ENCODE assay signal across 12 cellular contexts in the genomic region with DNA sequence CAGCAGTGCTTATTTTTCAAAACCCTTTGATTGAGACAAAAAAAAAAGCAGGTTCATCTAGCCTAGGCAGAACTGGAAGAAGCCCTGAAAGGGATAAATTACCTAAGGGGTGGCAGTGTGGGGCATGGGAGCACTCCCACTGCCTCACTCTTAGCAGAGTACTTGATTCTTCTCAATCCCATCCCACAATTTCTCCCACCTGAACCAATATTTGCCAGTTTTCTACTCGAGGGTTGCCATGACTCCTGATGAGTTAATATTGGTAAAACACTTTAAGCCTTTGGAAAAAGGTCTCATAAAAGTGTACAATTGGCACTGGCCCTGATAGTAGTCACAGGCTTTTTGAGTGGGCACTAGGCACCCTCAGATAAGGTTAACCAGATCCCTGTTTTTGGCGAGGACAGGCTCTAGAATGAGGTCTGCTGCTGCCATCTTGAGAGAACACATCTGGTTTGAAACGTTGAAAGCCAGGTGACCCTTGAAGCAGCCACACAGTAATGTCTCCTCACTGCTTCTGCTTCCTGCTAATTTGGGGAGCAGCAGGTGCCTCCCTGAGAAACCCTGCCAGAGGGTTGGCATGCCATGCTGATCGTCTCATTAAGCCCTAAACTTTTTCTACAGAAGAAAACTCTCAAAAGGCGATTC.
DNase-seq lines count a peak whose midpoint lies in the region; ATAC-seq and TF ChIP-seq lines count a peak whose summit lies in the region.
"Had no signal": no experiment of that assay in that cellular context is flagged by ENCODE, and none has a peak within 500 bp of the region (broad histone marks: within the 10 kb centered on the region; RNA-seq: fewer than 3 reads in every experiment).

No MANE protein-coding gene starts in this region.

- H3K36me3 ChIP-seq in HEK293 (ENCODE audit: control insufficient read depth in 2 of 2, insufficient read depth in 1 of 2, low read length in 2 of 2) (no peaks in the 10 kb centered on the region), fibroblast of lung (ENCODE audit: control insufficient read depth, insufficient read depth, low read length) (no peaks in the 10 kb centered on the region), skeletal muscle tissue (ENCODE audit: control insufficient read depth in 3 of 3, insufficient read depth in 3 of 3, low read length in 3 of 3) (no peaks in the 10 kb centered on the region)
- H3K36me3 ChIP-seq: cardiac muscle cell had no signal

- no peak for ATAC-seq in activated CD4-positive, CD25-positive, alpha-beta regulatory T cell treated with anti-CD3 and anti-CD28 coated beads, Interleukin-2, amount 50 U/mL, for 24 hours

- POLR2A ChIA-PET in HEK293 (lab: Yijun Ruan, JAX) (interaction anchor here (1.0 kb wide), 1 partner anchor 106 kb away, joined by 3 read pairs; no protein-coding TSS in a partner anchor), RWPE1 (lab: Yijun Ruan, JAX; ENCODE audit: low non-redundant PET) (no interaction called here)

- no peak overlapping the region for H2AFZ ChIP-seq in fibroblast of lung (ENCODE audit: low read length)

- TF ChIP-seq CTCF in HEK293 (tag by site-specific recombination; IDR thresholded peaks at IDR 0.05) = no peak; the same call in 1 of the 2 replicates
- TF ChIP-seq CTCF in RWPE1 (conservative IDR thresholded peaks at IDR 0.05; ENCODE audit: low read depth) = no peak
- TF ChIP-seq CTCF in fibroblast of lung (conservative IDR thresholded peaks at IDR 0.05 in 1 of 2, IDR thresholded peaks at IDR 0.05 in 1 of 2; ENCODE audit: low read depth in 1 of 2, low read length in 2 of 2) = no peak

- no peaks in the 10 kb centered on the region for H4K20me1 ChIP-seq in fibroblast of lung (ENCODE audit: control insufficient read depth, extremely low read depth, insufficient read depth, low read length)

- DNase-seq in RWPE1 (ENCODE audit: low spot score) (no peak), fibroblast of lung (ENCODE audit: low read depth in 2 of 2) (no peak), HPDE6-E6E7 (ENCODE audit: extremely low spot score) (no peak), dedifferentiated amniotic fluid mesenchymal stem cell (ENCODE audit: extremely low spot score) (no peak), foreskin melanocyte (no peak)
- DNase-seq: RPMI8226; stimulated activated CD4-positive, alpha-beta T cell treated with anti-CD3 and anti-CD28 coated beads, Interleukin-12 subunit alpha, Interleukin-12 subunit beta, amount 100 ng/mL, for 4 hours had no signal

- H3K4me1 ChIP-seq in HEK293 (ENCODE audit: control insufficient read depth, insufficient read depth, low read length) (peaks cover 60% of the 10 kb centered on the region), fibroblast of lung (ENCODE audit: control insufficient read depth, extremely low read depth, insufficient read depth, low read length) (peaks cover 25% of the 10 kb centered on the region), skeletal muscle tissue (ENCODE audit: control insufficient read depth in 3 of 3, insufficient read depth in 3 of 3, low read length in 3 of 3) (peaks cover 36 to 43% (median 40%) of the 10 kb centered on the region in 3 donors)

- H3K27me3 ChIP-seq in fibroblast of lung (ENCODE audit: control insufficient read depth, insufficient read depth, low read length) (no peaks in the 10 kb centered on the region), skeletal muscle tissue (ENCODE audit: control insufficient read depth in 3 of 3, insufficient read depth in 3 of 3, low read length in 3 of 3) (no peaks in the 10 kb centered on the region)
- H3K27me3 ChIP-seq: cardiac muscle cell, testis had no signal

- H3K4me3 ChIP-seq in HEK293 (ENCODE audit: low read depth, low read length) (no peak overlapping the region), fibroblast of lung (replicated peaks in 1 of 4; ENCODE audit: control extremely low read depth in 1 of 4, insufficient read depth in 1 of 4, low read depth in 3 of 4, low read length in 4 of 4) (no peak overlapping the region), skeletal muscle tissue (ENCODE audit: low read length in 3 of 3) (peak overlapping the region in 1 of 3 donors; percentile 14)
- H3K4me3 ChIP-seq: cardiac muscle cell, testis had no signal

- CTCF ChIA-PET in HEK293 (lab: Yijun Ruan, JAX) (interaction anchor here (0.7 kb wide), 1 partner anchor 199 kb away, joined by 4 read pairs; no protein-coding TSS in a partner anchor), RWPE1 (lab: Yijun Ruan, JAX) (no interaction called here)

- no peak overlapping the region for H3K4me2 ChIP-seq in fibroblast of lung (ENCODE audit: extremely low read depth, insufficient read depth, low read length)

- H3K9me3 ChIP-seq in HEK293 (ENCODE audit: control insufficient read depth, insufficient read depth, low read depth, low read length) = no peaks in the 10 kb centered on the region
- H3K9me3 ChIP-seq in fibroblast of lung (ENCODE audit: control insufficient read depth, insufficient read depth, low read depth, low read length) = no peaks in the 10 kb centered on the region
- H3K9me3 ChIP-seq in skeletal muscle tissue (ENCODE audit: control insufficient read depth in 3 of 3, low read length in 3 of 3) = no peaks in the 10 kb centered on the region
- H3K9me3 ChIP-seq: testis had no signal

- H3K9ac ChIP-seq in fibroblast of lung (ENCODE audit: insufficient read depth, low read length) (no peak overlapping the region), skeletal muscle tissue (ENCODE audit: low read depth in 1 of 3, low read length in 3 of 3) (no peak overlapping the region)

- no peaks in the 10 kb centered on the region for H3K79me2 ChIP-seq in fibroblast of lung (ENCODE audit: control insufficient read depth, insufficient read depth, low read length)

- H3K27ac ChIP-seq in HEK293 (ENCODE audit: extremely low read depth, low read depth, low read length) (peak overlapping the region; percentile 96), RWPE1 (peak overlapping the region; percentile 96), fibroblast of lung (ENCODE audit: insufficient read depth, low read length) (peak overlapping the region; percentile 85), skeletal muscle tissue (ENCODE audit: low read depth, low read length) (peak overlapping the region; percentile 73)
- H3K27ac ChIP-seq: cardiac muscle cell had no signal

TF ChIP-seq in HEK293, 187 proteins besides CTCF, POLR2A, EP300 and RAD21 (continues in another document):
- TF ChIP-seq ZNF600 (tag by site-specific recombination; IDR thresholded peaks at IDR 0.05) (no peak), GLIS1 (tag by site-specific recombination; IDR thresholded peaks at IDR 0.05) (no peak), ZBTB21 (tag by site-specific recombination; IDR thresholded peaks at IDR 0.05) (no peak), ZNF677 (tag by site-specific recombination; IDR thresholded peaks at IDR 0.05) (no peak), ZNF792 (tag by site-specific recombination; IDR thresholded peaks at IDR 0.05) (no peak), ZNF138 (tag by site-specific recombination; IDR thresholded peaks at IDR 0.05; ENCODE audit: borderline replicate concordance) (no peak), ZNF133 (tag by site-specific recombination; IDR thresholded peaks at IDR 0.05) (peak; percentile 35; the same call in 1 of the 2 replicates), ZNF707 (tag by site-specific recombination; IDR thresholded peaks at IDR 0.05) (no peak), WT1 (tag by site-specific recombination; IDR thresholded peaks at IDR 0.05) (no peak), ZNF501 (tag by site-specific recombination; IDR thresholded peaks at IDR 0.05) (0 out of 2 replicates have a peak, but pooled peaks have one; percentile 5), BCL11A (tag by site-specific recombination; IDR thresholded peaks at IDR 0.05; ENCODE audit: low read depth) (no peak)
- TF ChIP-seq, protein P1, sequence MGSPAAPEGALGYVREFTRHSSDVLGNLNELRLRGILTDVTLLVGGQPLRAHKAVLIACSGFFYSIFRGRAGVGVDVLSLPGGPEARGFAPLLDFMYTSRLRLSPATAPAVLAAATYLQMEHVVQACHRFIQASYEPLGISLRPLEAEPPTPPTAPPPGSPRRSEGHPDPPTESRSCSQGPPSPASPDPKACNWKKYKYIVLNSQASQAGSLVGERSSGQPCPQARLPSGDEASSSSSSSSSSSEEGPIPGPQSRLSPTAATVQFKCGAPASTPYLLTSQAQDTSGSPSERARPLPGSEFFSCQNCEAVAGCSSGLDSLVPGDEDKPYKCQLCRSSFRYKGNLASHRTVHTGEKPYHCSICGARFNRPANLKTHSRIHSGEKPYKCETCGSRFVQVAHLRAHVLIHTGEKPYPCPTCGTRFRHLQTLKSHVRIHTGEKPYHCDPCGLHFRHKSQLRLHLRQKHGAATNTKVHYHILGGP (tag by site-specific recombination; IDR thresholded peaks at IDR 0.05) = no peak
- TF ChIP-seq, protein P2, sequence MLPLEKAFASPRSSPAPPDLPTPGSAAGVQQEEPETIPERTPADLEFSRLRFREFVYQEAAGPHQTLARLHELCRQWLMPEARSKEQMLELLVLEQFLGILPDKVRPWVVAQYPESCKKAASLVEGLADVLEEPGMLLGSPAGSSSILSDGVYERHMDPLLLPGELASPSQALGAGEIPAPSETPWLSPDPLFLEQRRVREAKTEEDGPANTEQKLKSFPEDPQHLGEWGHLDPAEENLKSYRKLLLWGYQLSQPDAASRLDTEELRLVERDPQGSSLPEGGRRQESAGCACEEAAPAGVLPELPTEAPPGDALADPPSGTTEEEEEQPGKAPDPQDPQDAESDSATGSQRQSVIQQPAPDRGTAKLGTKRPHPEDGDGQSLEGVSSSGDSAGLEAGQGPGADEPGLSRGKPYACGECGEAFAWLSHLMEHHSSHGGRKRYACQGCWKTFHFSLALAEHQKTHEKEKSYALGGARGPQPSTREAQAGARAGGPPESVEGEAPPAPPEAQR (tag by site-specific recombination; IDR thresholded peaks at IDR 0.05) = no peak
